In genomic region chr7:48088559-48089414, GRCh38 we compare ENCODE assay signal across 1 cellular context.
TF ChIP-seq lines count a peak whose summit lies in the region.

TSS of gene UPP1 (plus strand) at chr7:48089265. CDS start at chr7:48094784, 5,519 bp downstream.

TF ChIP-seq in HepG2, 621 proteins besides CTCF, POLR2A, EP300 and RAD21 (continued from another document and continues in another):
- TF ChIP-seq ZBTB40 (IDR thresholded peaks at IDR 0.05) (no peak), ZBTB40 (CRISPR knock-in tag; IDR thresholded peaks at IDR 0.05) (peak; percentile 60), HOXA9 (CRISPR knock-in tag; IDR thresholded peaks at IDR 0.05; ENCODE audit: borderline replicate concordance) (no peak), KDM5A (IDR thresholded peaks at IDR 0.05; ENCODE audit: borderline replicate concordance, low read length) (0 out of 2 replicates have a peak, but pooled peaks have one; percentile 39), ZNF614 (CRISPR knock-in tag; IDR thresholded peaks at IDR 0.05; ENCODE audit: borderline replicate concordance) (no peak), ZBTB3 (CRISPR knock-in tag; IDR thresholded peaks at IDR 0.05; ENCODE audit: borderline replicate concordance, low read depth) (no peak), RARA (CRISPR knock-in tag; IDR thresholded peaks at IDR 0.05) (no peak; the same call in 1 of the 2 replicates), ZNF33B (CRISPR knock-in tag; IDR thresholded peaks at IDR 0.05) (no peak), MNT (IDR thresholded peaks at IDR 0.05) (peak; percentile 52; the same call in 1 of the 2 replicates), ZNF749 (CRISPR knock-in tag; IDR thresholded peaks at IDR 0.05; ENCODE audit: borderline replicate concordance) (no peak; the same call in 1 of the 2 replicates), POLR2G (IDR thresholded peaks at IDR 0.05; ENCODE audit: low read depth, low read length) (peak; percentile 79), ZNF607 (CRISPR knock-in tag; IDR thresholded peaks at IDR 0.05; ENCODE audit: borderline replicate concordance) (0 out of 2 replicates have a peak, but pooled peaks have one; percentile 17), MEF2D (CRISPR knock-in tag; IDR thresholded peaks at IDR 0.05) (no peak), ZNF407 (CRISPR knock-in tag; IDR thresholded peaks at IDR 0.05; ENCODE audit: not compliant biosample characterization) (no peak), TARDBP (CRISPR knock-in tag; IDR thresholded peaks at IDR 0.05) (no peak; the same call in 1 of the 2 replicates), PAXIP1 (CRISPR knock-in tag; conservative IDR thresholded peaks at IDR 0.05) (peak; percentile 83), ATF7-NPFF (CRISPR knock-in tag; IDR thresholded peaks at IDR 0.05; ENCODE audit: low read depth) (no peak; the same call in 1 of the 2 replicates), GMEB1 (CRISPR knock-in tag; IDR thresholded peaks at IDR 0.05; ENCODE audit: borderline replicate concordance) (no peak; the same call in 1 of the 2 replicates), ATF5 (CRISPR knock-in tag; IDR thresholded peaks at IDR 0.05; ENCODE audit: low read depth) (no peak), MAFF (IDR thresholded peaks at IDR 0.05; ENCODE audit: low read depth, low read length) (no peak), IRX3 (CRISPR knock-in tag; IDR thresholded peaks at IDR 0.05; ENCODE audit: borderline replicate concordance, low read depth) (peak; percentile 26; the same call in 1 of the 2 replicates), ZNF296 (CRISPR knock-in tag; conservative IDR thresholded peaks at IDR 0.05) (peak; percentile 68; the same call in 1 of the 2 replicates), PAX8 (CRISPR knock-in tag; IDR thresholded peaks at IDR 0.05; ENCODE audit: borderline replicate concordance) (0 out of 2 replicates have a peak, but pooled peaks have one; percentile 64), ZNF788 (CRISPR knock-in tag; IDR thresholded peaks at IDR 0.05; ENCODE audit: borderline replicate concordance) (peak; percentile 51; the same call in 1 of the 2 replicates), ERF (CRISPR knock-in tag; IDR thresholded peaks at IDR 0.05) (no peak), ZNF746 (CRISPR knock-in tag; IDR thresholded peaks at IDR 0.05) (peak; percentile 48; the same call in 1 of the 2 replicates), DMAP1 (CRISPR knock-in tag; IDR thresholded peaks at IDR 0.05) (no peak; the same call in 1 of the 2 replicates), KLF13 (CRISPR knock-in tag; IDR thresholded peaks at IDR 0.05) (no peak)
